8 cellular contexts compared by ENCODE assay signal in genomic region chr5:172958268-172959046, GRCh38. TPM values are rescaled to one million over a fixed set of nuclear protein-coding genes. Genes with fewer than 3 reads are reported as not detected.
DNase-seq lines count a peak whose midpoint lies in the region; ATAC-seq and TF ChIP-seq lines count a peak whose summit lies in the region.

No MANE protein-coding gene starts in this region.

- CTCF ChIA-PET in A673 (lab: Charles Lee), result interaction anchor here (0.7 kb wide), 3 partner anchors 82 to 387 kb away, joined by 3 to 6 read pairs (median 5); no protein-coding TSS in a partner anchor

- H3K4me1 ChIP-seq in A673 (ENCODE audit: insufficient read depth, low read length, poor library complexity, severe bottlenecking), result peaks cover 7% of the 10 kb centered on the region

- TF ChIP-seq CTCF in A673 (conservative IDR thresholded peaks at IDR 0.05; ENCODE audit: low read depth, low read length) (no peak), fibroblast of the aortic adventitia (IDR thresholded peaks at IDR 0.05; ENCODE audit: insufficient read depth, low read length) (no peak), neural crest cell (conservative IDR thresholded peaks at IDR 0.05) (no peak)

- H3K9me3 ChIP-seq in A673 (ENCODE audit: low read depth, low read length, poor library complexity, severe bottlenecking), result no peaks in the 10 kb centered on the region

- H3K36me3 Mint-ChIP-seq in activated T-helper 2 cell treated with anti-CD3 and anti-CD28 coated beads, Interferon-gamma antibody, Interleukin-2, Interleukin-4, amounts not matched to agents 10 μg/mL and 5 μg/mL and 100 μg/mL, durations not matched to agents 14 hours and 24 hours and 36 hours (ENCODE audit: low read depth), result peaks cover 9% of the 10 kb centered on the region
- H3K36me3 Mint-ChIP-seq in neural crest cell (ENCODE audit: low read depth), result no peaks in the 10 kb centered on the region
- peaks cover 21% of the 10 kb centered on the region for H3K36me3 Mint-ChIP-seq in stimulated activated naive CD8-positive, alpha-beta T cell treated with anti-CD3 and anti-CD28 coated beads, Interleukin-15, Interleukin-2, amounts not matched to agents 100 ng/mL and 50 ng/mL, for 24 hours (ENCODE audit: low read depth)

- DNase-seq in A673 (ENCODE audit: low spot score) (peak; percentile 44), RKO (ENCODE audit: low spot score) (peak; percentile 79), fibroblast of the aortic adventitia (ENCODE audit: low read depth) (peak; percentile 52), neural crest cell (ENCODE audit: low read depth, low spot score) (peak; percentile 59)
- peak; percentile 54 for DNase-seq in activated T-helper 2 cell treated with anti-CD3 and anti-CD28 coated beads, Interferon-gamma antibody, Interleukin-2, Interleukin-4, amounts not matched to agents 10 μg/mL and 5 μg/mL and 100 μg/mL, durations not matched to agents 14 hours and 24 hours and 36 hours (ENCODE audit: low spot score)

- H3K9me3 Mint-ChIP-seq in activated T-helper 2 cell treated with anti-CD3 and anti-CD28 coated beads, Interferon-gamma antibody, Interleukin-2, Interleukin-4, amounts not matched to agents 10 μg/mL and 5 μg/mL and 100 μg/mL, durations not matched to agents 14 hours and 24 hours and 36 hours, result no peaks in the 10 kb centered on the region
- no peaks in the 10 kb centered on the region for H3K9me3 Mint-ChIP-seq in neural crest cell
- H3K9me3 Mint-ChIP-seq in stimulated activated naive CD8-positive, alpha-beta T cell treated with anti-CD3 and anti-CD28 coated beads, Interleukin-15, Interleukin-2, amounts not matched to agents 100 ng/mL and 50 ng/mL, for 24 hours, result no peaks in the 10 kb centered on the region

- H3K4me3 ChIP-seq in A673 (ENCODE audit: low read depth, low read length, poor library complexity, severe bottlenecking) (peak overlapping the region; percentile 71), fibroblast of the aortic adventitia (ENCODE audit: low read depth, low read length) (peak overlapping the region; percentile 58)

- peak overlapping the region; percentile 95 for H3K27ac Mint-ChIP-seq in activated T-helper 2 cell treated with anti-CD3 and anti-CD28 coated beads, Interferon-gamma antibody, Interleukin-2, Interleukin-4, amounts not matched to agents 10 μg/mL and 5 μg/mL and 100 μg/mL, durations not matched to agents 14 hours and 24 hours and 36 hours
- H3K27ac Mint-ChIP-seq in neural crest cell (ENCODE audit: unreplicated experiment), result peak overlapping the region; percentile 92
- peak overlapping the region; percentile 94 for H3K27ac Mint-ChIP-seq in stimulated activated naive CD8-positive, alpha-beta T cell treated with anti-CD3 and anti-CD28 coated beads, Interleukin-15, Interleukin-2, amounts not matched to agents 100 ng/mL and 50 ng/mL, for 24 hours

- H3K27me3 Mint-ChIP-seq in activated T-helper 2 cell treated with anti-CD3 and anti-CD28 coated beads, Interferon-gamma antibody, Interleukin-2, Interleukin-4, amounts not matched to agents 10 μg/mL and 5 μg/mL and 100 μg/mL, durations not matched to agents 14 hours and 24 hours and 36 hours (ENCODE audit: low read depth), result peaks cover 2% of the 10 kb centered on the region
- H3K27me3 Mint-ChIP-seq in neural crest cell (ENCODE audit: low read depth), result peaks cover 9% of the 10 kb centered on the region
- H3K27me3 Mint-ChIP-seq in stimulated activated naive CD8-positive, alpha-beta T cell treated with anti-CD3 and anti-CD28 coated beads, Interleukin-15, Interleukin-2, amounts not matched to agents 100 ng/mL and 50 ng/mL, for 24 hours, result no peaks in the 10 kb centered on the region

- peak overlapping the region; percentile 92 for H3K4me3 Mint-ChIP-seq in activated T-helper 2 cell treated with anti-CD3 and anti-CD28 coated beads, Interferon-gamma antibody, Interleukin-2, Interleukin-4, amounts not matched to agents 10 μg/mL and 5 μg/mL and 100 μg/mL, durations not matched to agents 14 hours and 24 hours and 36 hours (ENCODE audit: low read depth)
- H3K4me3 Mint-ChIP-seq in neural crest cell, result peak overlapping the region; percentile 100
- H3K4me3 Mint-ChIP-seq in stimulated activated naive CD8-positive, alpha-beta T cell treated with anti-CD3 and anti-CD28 coated beads, Interleukin-15, Interleukin-2, amounts not matched to agents 100 ng/mL and 50 ng/mL, for 24 hours, result peak overlapping the region; percentile 96

- peaks cover 13% of the 10 kb centered on the region for H3K4me1 Mint-ChIP-seq in activated T-helper 2 cell treated with anti-CD3 and anti-CD28 coated beads, Interferon-gamma antibody, Interleukin-2, Interleukin-4, amounts not matched to agents 10 μg/mL and 5 μg/mL and 100 μg/mL, durations not matched to agents 14 hours and 24 hours and 36 hours (ENCODE audit: low read depth)
- peaks cover 21% of the 10 kb centered on the region for H3K4me1 Mint-ChIP-seq in neural crest cell
- peaks cover 22% of the 10 kb centered on the region for H3K4me1 Mint-ChIP-seq in stimulated activated naive CD8-positive, alpha-beta T cell treated with anti-CD3 and anti-CD28 coated beads, Interleukin-15, Interleukin-2, amounts not matched to agents 100 ng/mL and 50 ng/mL, for 24 hours (ENCODE audit: low read depth)

- H3K27ac ChIP-seq in A673 (ENCODE audit: low read depth, low read length, poor library complexity, severe bottlenecking), result peak overlapping the region; percentile 66

- ATAC-seq in GM19025 (IDR thresholded peaks at IDR 0.05; ENCODE audit: low read depth, unreplicated experiment) (peak; percentile 61), HG03280 (IDR thresholded peaks at IDR 0.05; ENCODE audit: unreplicated experiment) (peak; percentile 71)

- no TSS peak for BruUV-seq in A673 (replicated peaks; lab: Mats Ljungman, UMichigan)

- POLR2A ChIA-PET in A673 (lab: Charles Lee; ENCODE audit: low non-redundant PET), result interaction anchor here (0.6 to 0.7 kb wide), 2 partner anchors 285 to 665 kb away, joined by 4 to 8 read pairs; no protein-coding TSS in a partner anchor

- H3K27me3 ChIP-seq in A673 (replicated peaks; ENCODE audit: insufficient read depth, low read depth, low read length, poor library complexity), result no peaks in the 10 kb centered on the region

- intact Hi-C loops in A673 (cut with micrococcal nuclease; ENCODE audit: unreplicated experiment), result no loop called here
- intact Hi-C loops in activated T-helper 2 cell treated with anti-CD3 and anti-CD28 coated beads, Interferon-gamma antibody, Interleukin-2, Interleukin-4, amounts not matched to agents 10 μg/mL and 5 μg/mL and 100 μg/mL, durations not matched to agents 14 hours and 24 hours and 36 hours (cut with micrococcal nuclease), result loop anchor here (1.0 kb wide), 5 partner anchors 26 to 374 kb away; partner anchors contain the start of genes CREBRF and DUSP1

- no peaks in the 10 kb centered on the region for H3K36me3 ChIP-seq in A673 (ENCODE audit: insufficient read depth, low read length, poor library complexity, severe bottlenecking)

RNA-seq across cellular contexts. Expression of gene RPL26L1, which starts 0.8 kb away (rescaled TPM):
- total RNA-seq in A673 (2021) (60.6 and 61.1 TPM in 2 replicates), fibroblast of the aortic adventitia (ENCODE audit: low replicate concordance) (47.3 and 54.9 TPM in 2 replicates), neural crest cell (54.6 and 57.5 TPM in 2 replicates)
- 59.1 and 64.3 TPM in 2 replicates for total RNA-seq in activated T-helper 2 cell treated with anti-CD3 and anti-CD28 coated beads, Interferon-gamma antibody, Interleukin-2, Interleukin-4, amounts not matched to agents 10 μg/mL and 5 μg/mL and 100 μg/mL, durations not matched to agents 14 hours and 24 hours and 36 hours

RNA-seq across cellular contexts. Expression of gene ATP6V0E1, which starts 25.1 kb away (rescaled TPM):
- total RNA-seq in A673 (2021) (106 and 148 TPM in 2 replicates), fibroblast of the aortic adventitia (ENCODE audit: low replicate concordance) (224 and 229 TPM in 2 replicates), neural crest cell (71.8 and 76.4 TPM in 2 replicates)
- 147 and 148 TPM in 2 replicates for total RNA-seq in activated T-helper 2 cell treated with anti-CD3 and anti-CD28 coated beads, Interferon-gamma antibody, Interleukin-2, Interleukin-4, amounts not matched to agents 10 μg/mL and 5 μg/mL and 100 μg/mL, durations not matched to agents 14 hours and 24 hours and 36 hours

Comparison
In these comparisons a context has a peak if more than half of its experiments do, and no peak if none do; other contexts are left out.
1. Peak in every context shown above with its lines: DNase-seq, ATAC-seq, H3K4me3 ChIP-seq and H3K27ac ChIP-seq.